Comparison of ENCODE assay signal across 9 cellular contexts in genomic region chr19:13018037-13018914, GRCh38. TPM values are rescaled to one million over a fixed set of nuclear protein-coding genes. Genes with fewer than 3 reads are reported as not detected.
A peak's percentile ranks its signal among the peaks of the same experiment; 100 is the strongest.
DNase-seq lines count a peak whose midpoint lies in the region; ATAC-seq and TF ChIP-seq lines count a peak whose summit lies in the region.
"Had no signal": no experiment of that assay in that cellular context is flagged by ENCODE, and none has a peak within 500 bp of the region (broad histone marks: within the 10 kb centered on the region; RNA-seq: fewer than 3 reads in every experiment).

No MANE protein-coding gene starts in this region.

- peaks cover 0 to 2% (median 0%) of the 10 kb centered on the region in 5 donors for H3K9me3 Mint-ChIP-seq in CD8-positive, alpha-beta memory T cell

- H3K4me3 ChIP-seq in CD8-positive, alpha-beta memory T cell (ENCODE audit: low read length) = no peak overlapping the region
- peak overlapping the region in 6 of 12 donors; percentile 2 to 33 (median 12) for H3K4me3 ChIP-seq in heart left ventricle
- peak overlapping the region; percentile 31 for H3K4me3 ChIP-seq in rectal smooth muscle tissue (ENCODE audit: low read length)

- CTCF ChIA-PET in CD8-positive, alpha-beta memory T cell (lab: Charles Lee) = interaction anchor here (1.2 kb wide), 1 partner anchor 53 kb away, joined by 3 read pairs; no protein-coding TSS in a partner anchor

- no peak for TF ChIP-seq POLR2A in heart left ventricle (IDR thresholded peaks at IDR 0.05)

- no peak overlapping the region for H3K27ac Mint-ChIP-seq in CD8-positive, alpha-beta memory T cell

- ATAC-seq in heart left ventricle (peak in 2 of 4 donors; percentile 8 to 25), HG03432 (IDR thresholded peaks at IDR 0.05; ENCODE audit: unreplicated experiment) (no peak), HG03095 (IDR thresholded peaks at IDR 0.05; ENCODE audit: unreplicated experiment) (no peak)

- no peaks in the 10 kb centered on the region for H3K36me3 ChIP-seq in CD8-positive, alpha-beta memory T cell (ENCODE audit: insufficient read depth, low read length)
- H3K36me3 ChIP-seq in heart left ventricle (no peaks in the 10 kb centered on the region), rectal smooth muscle tissue (ENCODE audit: control insufficient read depth, insufficient read depth, low read length) (no peaks in the 10 kb centered on the region)

- H3K4me1 ChIP-seq in CD8-positive, alpha-beta memory T cell (ENCODE audit: insufficient read depth, low read length) = peaks cover 21% of the 10 kb centered on the region
- H3K4me1 ChIP-seq in heart left ventricle (peaks cover 12 to 98% (median 87%) of the 10 kb centered on the region in 12 donors), rectal smooth muscle tissue (ENCODE audit: control insufficient read depth, insufficient read depth, low read length) (peaks cover 77% of the 10 kb centered on the region)

- H3K27me3 ChIP-seq in CD8-positive, alpha-beta memory T cell (ENCODE audit: insufficient read depth, low read length, poor library complexity, severe bottlenecking) = peaks cover 25% of the 10 kb centered on the region
- H3K27me3 ChIP-seq in heart left ventricle (peaks cover 0 to 20% (median 0%) of the 10 kb centered on the region in 9 donors), rectal smooth muscle tissue (ENCODE audit: control insufficient read depth, insufficient read depth, low read length) (no peaks in the 10 kb centered on the region)

- H3K4me1 Mint-ChIP-seq in CD8-positive, alpha-beta memory T cell = peaks cover 15 to 26% (median 21%) of the 10 kb centered on the region in 3 donors

- H3K27ac ChIP-seq in CD8-positive, alpha-beta memory T cell (ENCODE audit: low read depth, low read length) = peak overlapping the region; percentile 39
- H3K27ac ChIP-seq in heart left ventricle (peak overlapping the region; percentile 84 to 97 (median 92)), rectal smooth muscle tissue (ENCODE audit: low read depth, low read length) (peak overlapping the region; percentile 98)

- intact Hi-C loops in heart left ventricle (cut with DNase I) = loop anchor here in 1 of 10 donors (2.0 kb wide), 1 partner anchor 15 kb away; no protein-coding TSS in a partner anchor

- POLR2A ChIA-PET in CD8-positive, alpha-beta memory T cell (lab: Charles Lee) = no interaction called here

- H3K36me3 Mint-ChIP-seq in CD8-positive, alpha-beta memory T cell = no peaks in the 10 kb centered on the region

- H3K4me3 Mint-ChIP-seq in CD8-positive, alpha-beta memory T cell = no peak overlapping the region

- no peak for DNase-seq in CD8-positive, alpha-beta memory T cell
- DNase-seq in amygdala (lab: John Stamatoyannopoulos, UW) (peak in 38 of 56 donors; percentile 22 to 78 (median 55)), heart left ventricle (peak; percentile 65 to 79 (median 75)), germinal center (ENCODE audit: low spot score) (no peak)
- DNase-seq in stimulated activated CD4-positive, alpha-beta T cell treated with anti-CD3 and anti-CD28 coated beads, Interleukin-4, amount 100 ng/mL, for 4 hours = no peak
- DNase-seq: COR-L47 had no signal

- 35 to 45% (median 40%) methylated on average over 19 to 21 of the region's 21 CpGs for WGBS in heart left ventricle, 4 donors

- no peak for TF ChIP-seq CTCF in heart left ventricle (IDR thresholded peaks at IDR 0.05)

- peak overlapping the region; percentile 17 for H3K9ac ChIP-seq in rectal smooth muscle tissue (ENCODE audit: low read length)

- no peaks in the 10 kb centered on the region for H3K9me3 ChIP-seq in CD8-positive, alpha-beta memory T cell (ENCODE audit: low read length)
- H3K9me3 ChIP-seq in heart left ventricle = no peaks in the 10 kb centered on the region

- peaks cover 42 to 72% of the 10 kb centered on the region in 2 donors for H3K27me3 Mint-ChIP-seq in CD8-positive, alpha-beta memory T cell

RNA-seq across cellular contexts. Expression of gene NFIX, which starts 23.0 kb away (rescaled TPM):
- 1 to 10 TPM; 2.3 to 2.8 TPM for total RNA-seq in CD8-positive, alpha-beta memory T cell
- 0.94 TPM for polyA plus RNA-seq in CD8-positive, alpha-beta memory T cell
- 100 to 1,000 TPM in 8 of 9 donors, 10 to 100 TPM in 1; 81.4 to 147 (median 122) TPM for total RNA-seq in heart left ventricle
- 10 to 100 TPM; 42.1 to 55.2 TPM for polyA plus RNA-seq in heart left ventricle

RNA-seq across cellular contexts. Expression of gene DAND5, which starts 48.9 kb away (rescaled TPM):
- total RNA-seq in CD8-positive, alpha-beta memory T cell = not detected
- not detected for polyA plus RNA-seq in CD8-positive, alpha-beta memory T cell
- total RNA-seq in heart left ventricle = 10 to 100 TPM in 4 of 9 donors, 1 to 10 TPM in 5; 2.9 to 13.6 (median 9.0) TPM
- polyA plus RNA-seq in heart left ventricle = 1 to 10 TPM; 1.4 to 4.7 TPM

Comparison
In these comparisons a context has a peak if more than half of its experiments do, and no peak if none do; other contexts are left out.
1. DNase-seq: peak in amygdala (38 of 56) and heart left ventricle (5 of 5); none in CD8-positive, alpha-beta memory T cell (0 of 5), germinal center (single experiment) and stimulated activated CD4-positive, alpha-beta T cell treated with anti-CD3 and anti-CD28 coated beads, Interleukin-4, amount 100 ng/mL, for 4 hours (0 of 2).
2. H3K27ac ChIP-seq: peak in every context shown above with its lines; median percentile 98 in rectal smooth muscle tissue; 92 in heart left ventricle; 39 in CD8-positive, alpha-beta memory T cell.
3. RNA of gene NFIX, which starts 23.0 kb away (total RNA-seq): 81.4 to 147 TPM in heart left ventricle; 2.3 to 2.8 TPM in CD8-positive, alpha-beta memory T cell; every median in the first group is over 10 times any median in the second.